15 cellular contexts compared by ENCODE assay signal in genomic region chr3:151537751-151538150, GRCh38.
A peak's percentile ranks its signal among the peaks of the same experiment; 100 is the strongest.
DNase-seq lines count a peak whose midpoint lies in the region; ATAC-seq, FAIRE-seq and TF ChIP-seq lines count a peak whose summit lies in the region.
"Had no signal": no experiment of that assay in that cellular context is flagged by ENCODE, and none has a peak within 500 bp of the region (broad histone marks: within the 10 kb centered on the region; RNA-seq: fewer than 3 reads in every experiment).

No MANE protein-coding gene starts in this region.

- no peaks in the 10 kb centered on the region for H3K36me3 ChIP-seq in SJSA1
- H3K36me3 ChIP-seq in esophagus muscularis mucosa, result no peaks in the 10 kb centered on the region

- CTCF ChIA-PET in HEK293T (lab: Yijun Ruan, JAX), result no interaction called here

- intact Hi-C loops in esophagus muscularis mucosa (cut with DNase I), result no loop called here

- H3K27ac ChIP-seq in SJSA1, result 0 out of 2 replicates have a peak overlapping the region, but pooled peaks have one; percentile 22
- peak overlapping the region in 2 of 4 donors; percentile 24 to 38 for H3K27ac ChIP-seq in esophagus muscularis mucosa (replicated peaks in 1 of 4)
- H3K27ac ChIP-seq: SK-N-MC had no signal

- H3K9me3 ChIP-seq in SJSA1 (replicated peaks), result no peaks in the 10 kb centered on the region
- peaks cover 0 to 4% (median 0%) of the 10 kb centered on the region in 4 donors for H3K9me3 ChIP-seq in esophagus muscularis mucosa

- POLR2A ChIA-PET in HEK293T (lab: Yijun Ruan, JAX), result no interaction called here

- no peak for TF ChIP-seq POLR2A in esophagus muscularis mucosa (IDR thresholded peaks at IDR 0.05; ENCODE audit: low read depth)

- no peak for FAIRE-seq in RCC 7860 (lab: Jason Lieb, UNC)
- FAIRE-seq: small intestine had no signal

- ATAC-seq in GM21515 (IDR thresholded peaks at IDR 0.05; ENCODE audit: unreplicated experiment), result no peak

- H3K27me3 ChIP-seq in SJSA1 (replicated peaks) (no peaks in the 10 kb centered on the region), esophagus muscularis mucosa (no peaks in the 10 kb centered on the region)

- DNase-seq in Daoy (ENCODE audit: low read depth) (peak; percentile 12), SJSA1 (ENCODE audit: low read depth in 1 of 2, low spot score in 2 of 2) (peak in 1 of 2 experiments; percentile 8), fibroblast of villous mesenchyme (ENCODE audit: low read depth) (peak; percentile 23), renal cortical epithelial cell (ENCODE audit: low read depth) (peak; percentile 30), esophagus muscularis mucosa (ENCODE audit: extremely low spot score) (no peak), RCC 7860 (ENCODE audit: low spot score) (no peak), HEK293T (ENCODE audit: extremely low spot score) (no peak)
- DNase-seq: activated CD4-positive, CD25-positive, alpha-beta regulatory T cell treated with anti-CD3 and anti-CD28 coated beads, Interleukin-2, amount 50 U/mL, for 72 hours; activated T-cell treated with anti-CD3 and anti-CD28 coated beads, Interleukin-2, amount 50 U/mL, for 48 hours; caudate nucleus; NCI-H146; NCI-H82; small intestine had no signal

- 54% methylated on average over 3 of the region's 3 CpGs for WGBS in esophagus muscularis mucosa

- TF ChIP-seq CTCF in fibroblast of villous mesenchyme (IDR thresholded peaks at IDR 0.05; ENCODE audit: insufficient read depth, low read depth, low read length) (no peak), esophagus muscularis mucosa (IDR thresholded peaks at IDR 0.05) (no peak)

- H3K4me3 ChIP-seq in SJSA1, result no peak overlapping the region
- H3K4me3 ChIP-seq in fibroblast of villous mesenchyme (ENCODE audit: low read depth, low read length), result no peak overlapping the region
- H3K4me3 ChIP-seq in esophagus muscularis mucosa, result no peak overlapping the region
- H3K4me3 ChIP-seq: SK-N-MC had no signal

- peaks cover 18% of the 10 kb centered on the region for H3K4me1 ChIP-seq in SJSA1 (replicated peaks)
- H3K4me1 ChIP-seq in esophagus muscularis mucosa, result peaks cover 0 to 10% (median 5%) of the 10 kb centered on the region in 4 donors

- no peak for TF ChIP-seq EP300 in esophagus muscularis mucosa (IDR thresholded peaks at IDR 0.05)

TF ChIP-seq in HEK293T, 16 proteins besides CTCF, POLR2A, EP300 and RAD21:
- TF ChIP-seq TARDBP (IDR thresholded peaks at IDR 0.05) (no peak), LEF1 (IDR thresholded peaks at IDR 0.05; ENCODE audit: borderline replicate concordance) (no peak), PKNOX1 (IDR thresholded peaks at IDR 0.05) (no peak), ZNF384 (IDR thresholded peaks at IDR 0.05) (no peak), FOXK2 (IDR thresholded peaks at IDR 0.05) (no peak)
TF ChIP-seq in HEK293T: peak in this region for 0.

Comparison
In these comparisons a context has a peak if more than half of its experiments do, and no peak if none do; other contexts are left out.
1. DNase-seq: peak in Daoy (single experiment), fibroblast of villous mesenchyme (single experiment) and renal cortical epithelial cell (single experiment); none in esophagus muscularis mucosa (single experiment), RCC 7860 (single experiment) and HEK293T (single experiment).